ENCODE assay signal across 8 cellular contexts in genomic region chr3:13480340-13481318, GRCh38. TPM values are rescaled to one million over a fixed set of nuclear protein-coding genes. Genes with fewer than 3 reads are reported as not detected.
DNase-seq lines count a peak whose midpoint lies in the region; ATAC-seq, FAIRE-seq and TF ChIP-seq lines count a peak whose summit lies in the region.

No MANE protein-coding gene starts in this region.

- WGBS in esophagus squamous epithelium, 2 donors: 45% methylated on average over 11 of the region's 70 CpGs; no CpG with 5 or more reads in 1 of the 2 donors

- no peak for TF ChIP-seq CTCF in esophagus squamous epithelium (IDR thresholded peaks at IDR 0.05)
- no peak for TF ChIP-seq CTCF in natural killer cell (IDR thresholded peaks at IDR 0.05)
- no peak for TF ChIP-seq CTCF in vagina (IDR thresholded peaks at IDR 0.05)

- H3K27me3 ChIP-seq in esophagus squamous epithelium: no peaks in the 10 kb centered on the region
- H3K27me3 ChIP-seq in vagina: no peaks in the 10 kb centered on the region

- peaks cover 32 to 68% (median 32%) of the 10 kb centered on the region in 3 donors for H3K4me1 ChIP-seq in esophagus squamous epithelium
- peaks cover 45% of the 10 kb centered on the region for H3K4me1 ChIP-seq in vagina

- ATAC-seq in GM18870 (IDR thresholded peaks at IDR 0.05; ENCODE audit: unreplicated experiment) (peak; percentile 9), HG03064 (IDR thresholded peaks at IDR 0.05; ENCODE audit: low read depth, unreplicated experiment) (peak; percentile 35), natural killer cell (peak; percentile 32 to 58 (median 43))

- H3K36me3 Mint-ChIP-seq in natural killer cell: no peaks in the 10 kb centered on the region

- peak; percentile 19 to 23 for DNase-seq in activated CD4-positive, alpha-beta T cell treated with anti-CD3 and anti-CD28 coated beads, Interleukin-2, amount 50 U/mL, for 4 hours
- DNase-seq in esophagus squamous epithelium (lab: John Stamatoyannopoulos, UW): no peak
- peak; percentile 51 for DNase-seq in natural killer cell
- no peak for DNase-seq in vagina (ENCODE audit: extremely low spot score in 2 of 2)
- DNase-seq in urothelium cell line (ENCODE audit: low spot score): no peak
- DNase-seq in NCI-H2081 treated with DMSO at 0.1 percent for 48 hours (lab: John Stamatoyannopoulos, UW): no peak

- H3K4me3 ChIP-seq in esophagus squamous epithelium: peak overlapping the region; percentile 69 to 91 (median 85)
- peak overlapping the region; percentile 63 to 96 for H3K4me3 ChIP-seq in vagina

- peak overlapping the region; percentile 88 for H3K4me3 Mint-ChIP-seq in natural killer cell

- no peak for FAIRE-seq in urothelium cell line (lab: Jason Lieb, UNC)

- H3K36me3 ChIP-seq in esophagus squamous epithelium (peaks cover 0 to 12% (median 0%) of the 10 kb centered on the region in 3 donors), vagina (no peaks in the 10 kb centered on the region)

- no peaks in the 10 kb centered on the region for H3K27me3 Mint-ChIP-seq in natural killer cell (ENCODE audit: low read depth in 2 of 2)

- TF ChIP-seq POLR2A in esophagus squamous epithelium (IDR thresholded peaks at IDR 0.05) (no peak), vagina (IDR thresholded peaks at IDR 0.05) (no peak)

- H3K9me3 Mint-ChIP-seq in natural killer cell: no peaks in the 10 kb centered on the region

- H3K27ac ChIP-seq in esophagus squamous epithelium (peak overlapping the region; percentile 95 to 99 (median 96)), vagina (peak overlapping the region; percentile 81)

- H3K9me3 ChIP-seq in esophagus squamous epithelium: no peaks in the 10 kb centered on the region
- H3K9me3 ChIP-seq in vagina: no peaks in the 10 kb centered on the region

- intact Hi-C loops in esophagus squamous epithelium (cut with DNase I) (no loop called here), natural killer cell (cut with micrococcal nuclease) (loop anchor here (1.0 kb wide), 1 partner anchor 28 kb away; no protein-coding TSS in a partner anchor), vagina (cut with DNase I) (no loop called here)

- H3K4me1 Mint-ChIP-seq in natural killer cell: peaks cover 9 to 17% of the 10 kb centered on the region in 2 donors

- H3K27ac Mint-ChIP-seq in natural killer cell: peak overlapping the region; percentile 23 to 94

RNA-seq across cellular contexts. Expression of gene HDAC11, which starts 0.5 kb away (rescaled TPM):
- total RNA-seq in esophagus squamous epithelium: 10 to 100 TPM in 3 of 4 donors, 1 to 10 TPM in 1; 8.1 to 25.4 (median 12.3) TPM
- 1 to 10 TPM; 3.4 to 5.3 (median 3.9) TPM for total RNA-seq in natural killer cell
- total RNA-seq in vagina: 12.0 TPM

Comparison
In these comparisons a context has a peak if more than half of its experiments do, and no peak if none do; other contexts are left out.
1. DNase-seq: peak in activated CD4-positive, alpha-beta T cell treated with anti-CD3 and anti-CD28 coated beads, Interleukin-2, amount 50 U/mL, for 4 hours (2 of 2) and natural killer cell (single experiment); none in esophagus squamous epithelium (single experiment), vagina (0 of 2), urothelium cell line (single experiment) and NCI-H2081 treated with DMSO at 0.1 percent for 48 hours (single experiment).
2. Peak in every context shown above with its lines, with median percentiles within 50 percentile points of each other: ATAC-seq.